12 cellular contexts compared by ENCODE assay signal in genomic region chr1:94092210-94092613, GRCh38. TPM values are rescaled to one million over a fixed set of nuclear protein-coding genes. Genes with fewer than 3 reads are reported as not detected.
DNase-seq lines count a peak whose midpoint lies in the region; ATAC-seq, FAIRE-seq and TF ChIP-seq lines count a peak whose summit lies in the region.
"Had no signal": no experiment of that assay in that cellular context is flagged by ENCODE, and none has a peak within 500 bp of the region (broad histone marks: within the 10 kb centered on the region; RNA-seq: fewer than 3 reads in every experiment).

No MANE protein-coding gene starts in this region.

- ATAC-seq in upper lobe of left lung (ENCODE audit: low FRiP score in 2 of 2) (peak in 1 of 2 donors; percentile 34), GM19035 (IDR thresholded peaks at IDR 0.05; ENCODE audit: unreplicated experiment) (no peak), GM19328 (IDR thresholded peaks at IDR 0.05; ENCODE audit: unreplicated experiment) (no peak), HG02571 (IDR thresholded peaks at IDR 0.05; ENCODE audit: unreplicated experiment) (no peak)
- ATAC-seq: HCT116 had no signal

- no peak overlapping the region for H3K4me3 Mint-ChIP-seq in astrocyte (ENCODE audit: unreplicated experiment)
- H3K4me3 Mint-ChIP-seq: CD4-positive, alpha-beta memory T cell had no signal

- H3K4me2 ChIP-seq in astrocyte (ENCODE audit: low read length): peak overlapping the region; percentile 38

- H3K36me3 Mint-ChIP-seq in astrocyte (ENCODE audit: low read depth, unreplicated experiment): no peaks in the 10 kb centered on the region
- H3K36me3 Mint-ChIP-seq: CD4-positive, alpha-beta memory T cell had no signal

- no peak for FAIRE-seq in astrocyte (lab: Jason Lieb, UNC)

- peak overlapping the region; percentile 84 for H3K9ac ChIP-seq in astrocyte (ENCODE audit: low read length)

- peak in 3 of 4 donors; percentile 17 to 66 (median 32) for TF ChIP-seq EP300 in upper lobe of left lung (IDR thresholded peaks at IDR 0.05)

- no peaks in the 10 kb centered on the region for H3K79me2 ChIP-seq in astrocyte (ENCODE audit: insufficient read depth, low read length)

- H3K27me3 Mint-ChIP-seq in astrocyte (ENCODE audit: low read depth, unreplicated experiment): no peaks in the 10 kb centered on the region

- no peak overlapping the region for H2AFZ ChIP-seq in astrocyte (ENCODE audit: low read depth, low read length)

- DNase-seq in activated gamma-delta T cell treated with Interleukin-2 at 50 U/mL for 16 hours (peak; percentile 11), activated gamma-delta T cell (lab: John Stamatoyannopoulos, UW) (no peak), astrocyte (ENCODE audit: low read depth) (peak; percentile 84), kidney tubule cell (ENCODE audit: low spot score) (peak; percentile 63), upper lobe of left lung (no peak)
- DNase-seq: CD4-positive, alpha-beta memory T cell; NCI-H2171 treated with DMSO at 0.1 percent for 48 hours had no signal

- H3K9me3 Mint-ChIP-seq in astrocyte (ENCODE audit: unreplicated experiment): no peaks in the 10 kb centered on the region
- H3K9me3 Mint-ChIP-seq: CD4-positive, alpha-beta memory T cell had no signal

- H3K27ac Mint-ChIP-seq in astrocyte (ENCODE audit: unreplicated experiment): peak overlapping the region; percentile 71

- H3K27ac ChIP-seq in astrocyte (ENCODE audit: low read depth, low read length) (peak overlapping the region; percentile 97), upper lobe of left lung (peak overlapping the region; percentile 56 to 81 (median 74))

- H3K9me3 ChIP-seq in astrocyte (ENCODE audit: insufficient read depth, low read depth, low read length) (no peaks in the 10 kb centered on the region), upper lobe of left lung (no peaks in the 10 kb centered on the region)

- H3K4me1 Mint-ChIP-seq in astrocyte (ENCODE audit: low read depth, unreplicated experiment): peaks cover 51% of the 10 kb centered on the region

- H3K36me3 ChIP-seq in astrocyte (ENCODE audit: insufficient read depth, low read length): no peaks in the 10 kb centered on the region
- H3K36me3 ChIP-seq in upper lobe of left lung: no peaks in the 10 kb centered on the region

- H3K4me1 ChIP-seq in astrocyte (ENCODE audit: insufficient read depth, low read length) (peaks cover 55% of the 10 kb centered on the region), upper lobe of left lung (peaks cover 33 to 48% (median 42%) of the 10 kb centered on the region in 4 donors)

- WGBS in upper lobe of left lung, 2 donors: 25 to 44% methylated on average over 4 of the region's 4 CpGs

- H4K20me1 ChIP-seq in astrocyte (ENCODE audit: insufficient read depth, low read length): no peaks in the 10 kb centered on the region

- TF ChIP-seq POLR2A in upper lobe of left lung (IDR thresholded peaks at IDR 0.05): no peak

- no peak overlapping the region for H3K4me3 ChIP-seq in astrocyte (ENCODE audit: insufficient read depth, low read depth, low read length)
- no peak overlapping the region for H3K4me3 ChIP-seq in upper lobe of left lung

- H3K27me3 ChIP-seq in astrocyte (ENCODE audit: insufficient read depth, low read length) (no peaks in the 10 kb centered on the region), upper lobe of left lung (no peaks in the 10 kb centered on the region)

- TF ChIP-seq CTCF in astrocyte (IDR thresholded peaks at IDR 0.05; ENCODE audit: insufficient read depth, low read depth, low read length) (no peak), upper lobe of left lung (IDR thresholded peaks at IDR 0.05) (no peak)

RNA-seq across cellular contexts. Expression of gene ABCA4, which starts 28.7 kb away (rescaled TPM):
- total RNA-seq in astrocyte: 0.14 and 0.20 TPM in 2 replicates
- total RNA-seq in upper lobe of left lung: 1 to 10 TPM in 1 of 6 donors, under 1 TPM in 5; under 0.01 to 1.3 (median 0.53) TPM
- total RNA-seq: activated CD8-positive, alpha-beta memory T cell treated with anti-CD3 and anti-CD28 coated beads for 36 hours; CD4-positive, alpha-beta memory T cell had no signal

Comparison
In these comparisons a context has a peak if more than half of its experiments do, and no peak if none do; other contexts are left out.
1. DNase-seq: peak in activated gamma-delta T cell treated with Interleukin-2 at 50 U/mL for 16 hours (single experiment), astrocyte (single experiment) and kidney tubule cell (single experiment); none in activated gamma-delta T cell (single experiment) and upper lobe of left lung (0 of 2).